ENCODE assay signal across 8 cellular contexts in genomic region chr16:71894229-71894920, GRCh38. TPM values are rescaled to one million over a fixed set of nuclear protein-coding genes. Genes with fewer than 3 reads are reported as not detected.
DNase-seq lines count a peak whose midpoint lies in the region; ATAC-seq and TF ChIP-seq lines count a peak whose summit lies in the region.

No MANE protein-coding gene starts in this region.

- peak overlapping the region; percentile 56 for H3K4me3 ChIP-seq in hepatocyte
- H3K4me3 ChIP-seq in rectal smooth muscle tissue (ENCODE audit: low read length): peak overlapping the region; percentile 99

- H3K9me2 ChIP-seq in hepatocyte (replicated peaks; ENCODE audit: insufficient read depth): no peaks in the 10 kb centered on the region

- 1% methylated on average over 31 of the region's 31 CpGs for WGBS in hepatocyte (ENCODE audit: low lambda C conversion rate, missing lambda C conversion rate)

- H3K36me3 ChIP-seq in hepatocyte (replicated peaks; ENCODE audit: insufficient read depth, low read depth) (no peaks in the 10 kb centered on the region), rectal smooth muscle tissue (ENCODE audit: control insufficient read depth, insufficient read depth, low read length) (no peaks in the 10 kb centered on the region)

- in situ Hi-C loops in SK-MEL-5 (cut with HindIII; ENCODE audit: low pct_unique_long_range_greater_than_20kb, low sequenced_read_pairs): no loop called here

- no peaks in the 10 kb centered on the region for H3K27me3 ChIP-seq in hepatocyte
- H3K27me3 ChIP-seq in rectal smooth muscle tissue (ENCODE audit: control insufficient read depth, insufficient read depth, low read length): no peaks in the 10 kb centered on the region

- H3K4me1 ChIP-seq in hepatocyte (ENCODE audit: insufficient read depth): peaks cover 10% of the 10 kb centered on the region
- peaks cover 6% of the 10 kb centered on the region for H3K4me1 ChIP-seq in rectal smooth muscle tissue (ENCODE audit: control insufficient read depth, insufficient read depth, low read length)

- H4K20me1 ChIP-seq in hepatocyte (ENCODE audit: insufficient read depth, poor library complexity, severe bottlenecking): peaks cover 31% of the 10 kb centered on the region

- ATAC-seq in GM18907 (IDR thresholded peaks at IDR 0.05; ENCODE audit: unreplicated experiment): peak; percentile 18
- ATAC-seq in HG03521 (IDR thresholded peaks at IDR 0.05; ENCODE audit: unreplicated experiment): peak; percentile 18

- TF ChIP-seq CTCF in hepatocyte (IDR thresholded peaks at IDR 0.05; ENCODE audit: poor library complexity): peak; percentile 4

- H3K9ac ChIP-seq in rectal smooth muscle tissue (ENCODE audit: low read length): peak overlapping the region; percentile 97

- no peaks in the 10 kb centered on the region for H3K9me3 ChIP-seq in hepatocyte (ENCODE audit: low read depth)

- H3K27ac ChIP-seq in hepatocyte (peak overlapping the region; percentile 100), rectal smooth muscle tissue (ENCODE audit: low read depth, low read length) (peak overlapping the region; percentile 98)

- DNase-seq in C1 segment of cervical spinal cord (lab: John Stamatoyannopoulos, UW) (peak in 11 of 14 donors; percentile 23 to 59 (median 40)), SK-MEL-5 (ENCODE audit: low read depth, low spot score) (peak; percentile 54), anterior cingulate cortex (lab: John Stamatoyannopoulos, UW) (peak in 49 of 58 donors; percentile 7 to 60 (median 33)), hepatocyte (ENCODE audit: low spot score) (peak; percentile 67), cerebellar nuclear complex (lab: John Stamatoyannopoulos, UW) (no peak)

- peaks cover 46% of the 10 kb centered on the region for H3K79me2 ChIP-seq in hepatocyte

- H2AFZ ChIP-seq in hepatocyte: peak overlapping the region; percentile 59

- peak overlapping the region; percentile 81 for H3K4me2 ChIP-seq in hepatocyte

RNA-seq across cellular contexts. Expression of gene IST1, which starts 1.0 kb away (rescaled TPM):
- 163 TPM in 2 replicates for total RNA-seq in SK-MEL-5 (2014; rRNA removed; shearing (Covaris generic))
- 98.0 and 120 TPM in 2 replicates for polyA plus RNA-seq in SK-MEL-5 (2015; cell fraction: cytosol; rRNA removed)
- 264 and 347 TPM in 2 replicates for polyA plus RNA-seq in SK-MEL-5 (2015; cell fraction: nucleus; rRNA removed)
- 216 and 240 TPM in 2 replicates for total RNA-seq in hepatocyte
- 144 and 172 TPM in 2 replicates for polyA plus RNA-seq in hepatocyte

RNA-seq across cellular contexts. Expression of gene ZNF821, which starts 10.4 kb away (rescaled TPM):
- 4.7 and 6.8 TPM in 2 replicates for total RNA-seq in SK-MEL-5 (2014; rRNA removed; shearing (Covaris generic))
- 4.3 and 8.2 TPM in 2 replicates for polyA plus RNA-seq in SK-MEL-5 (2015; cell fraction: cytosol; rRNA removed)
- polyA plus RNA-seq in SK-MEL-5 (2015; cell fraction: nucleus; rRNA removed): 2.1 and 4.1 TPM in 2 replicates
- total RNA-seq in hepatocyte: 12.7 and 13.5 TPM in 2 replicates
- polyA plus RNA-seq in hepatocyte: 20.6 and 24.4 TPM in 2 replicates

RNA-seq across cellular contexts. Expression of gene ATXN1L, which starts 48.6 kb away (rescaled TPM):
- total RNA-seq in SK-MEL-5 (2014; rRNA removed; shearing (Covaris generic)): 10.3 and 10.5 TPM in 2 replicates
- polyA plus RNA-seq in SK-MEL-5 (2015; cell fraction: cytosol; rRNA removed): 11.9 and 16.9 TPM in 2 replicates
- polyA plus RNA-seq in SK-MEL-5 (2015; cell fraction: nucleus; rRNA removed): 25.8 and 27.2 TPM in 2 replicates
- total RNA-seq in hepatocyte: 17.3 and 20.8 TPM in 2 replicates
- 8.1 and 8.6 TPM in 2 replicates for polyA plus RNA-seq in hepatocyte

Comparison
In these comparisons a context has a peak if more than half of its experiments do, and no peak if none do; other contexts are left out.
1. DNase-seq: peak in C1 segment of cervical spinal cord (11 of 14), SK-MEL-5 (single experiment), anterior cingulate cortex (49 of 58) and hepatocyte (single experiment); none in cerebellar nuclear complex (0 of 2).